ENCODE assay signal across 9 cellular contexts in the genomic region with DNA sequence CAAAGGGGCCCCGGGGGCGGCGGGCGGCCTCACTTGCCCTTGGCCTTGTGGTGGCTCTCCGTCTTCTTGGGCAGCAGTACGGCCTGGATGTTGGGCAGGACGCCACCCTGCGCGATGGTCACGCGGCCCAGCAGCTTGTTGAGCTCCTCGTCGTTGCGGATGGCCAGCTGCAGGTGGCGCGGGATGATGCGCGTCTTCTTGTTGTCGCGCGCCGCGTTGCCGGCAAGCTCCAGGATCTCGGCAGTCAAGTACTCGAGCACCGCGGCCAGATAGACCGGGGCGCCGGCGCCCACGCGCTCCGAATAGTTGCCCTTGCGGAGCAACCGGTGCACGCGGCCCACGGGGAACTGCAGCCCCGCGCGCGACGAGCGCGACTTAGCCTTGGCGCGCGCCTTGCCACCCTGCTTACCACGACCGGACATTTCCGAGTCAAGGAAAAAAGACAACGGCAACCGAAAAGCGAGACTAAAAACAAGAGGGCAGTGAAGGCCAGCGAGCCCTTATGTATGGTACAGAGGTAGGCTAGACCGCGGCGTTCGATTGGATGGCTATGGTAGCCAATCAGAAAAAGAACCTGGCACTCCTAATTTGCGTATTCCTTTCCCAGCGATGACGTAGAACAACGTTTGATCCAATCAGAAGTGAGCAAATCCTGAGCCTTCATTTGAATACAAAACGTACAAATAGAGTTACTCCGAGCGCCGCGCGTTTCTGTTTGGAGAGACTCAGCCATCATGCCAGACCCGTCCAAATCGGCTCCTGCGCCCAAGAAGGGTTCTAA. TPM values are rescaled to one million over a fixed set of nuclear protein-coding genes. Genes with fewer than 3 reads are reported as not detected.
A peak's percentile ranks its signal among the peaks of the same experiment; 100 is the strongest.
DNase-seq lines count a peak whose midpoint lies in the region; ATAC-seq and TF ChIP-seq lines count a peak whose summit lies in the region.
"Had no signal": no experiment of that assay in that cellular context is flagged by ENCODE, and none has a peak within 500 bp of the region (broad histone marks: within the 10 kb centered on the region; RNA-seq: fewer than 3 reads in every experiment).

No MANE protein-coding gene starts in this region.

- peak overlapping the region; percentile 44 for H3K4me3 ChIP-seq in HL-60 (replicated peaks; ENCODE audit: insufficient read depth, low read length)
- peak overlapping the region; percentile 64 for H3K4me3 ChIP-seq in epithelial cell of proximal tubule (ENCODE audit: low read depth, low read length)

- TF ChIP-seq CTCF in HL-60 (IDR thresholded peaks at IDR 0.05; ENCODE audit: insufficient read depth, low read length) (no peak), epithelial cell of proximal tubule (conservative IDR thresholded peaks at IDR 0.05; ENCODE audit: low read depth, low read length) (no peak)

- peak; percentile 99 for DNase-seq in CMK (ENCODE audit: low read depth)
- DNase-seq in HL-60 (ENCODE audit: low read depth in 1 of 2, low spot score in 1 of 2): peak; percentile 81 to 84
- peak; percentile 98 for DNase-seq in NOMO-1 treated with DMSO at 0.1 percent for 48 hours (lab: John Stamatoyannopoulos, UW; ENCODE audit: unreplicated experiment)
- peak; percentile 72 for DNase-seq in activated T-cell treated with anti-CD3 and anti-CD28 coated beads for 4 hours
- DNase-seq in epithelial cell of proximal tubule (ENCODE audit: low read depth): peak; percentile 90
- peak; percentile 95 for DNase-seq in mucosa of gallbladder (ENCODE audit: low spot score)
- DNase-seq in stimulated activated CD8-positive, alpha-beta memory T cell treated with anti-CD3 and anti-CD28 coated beads, Interleukin-4, amount 100 ng/mL, for 4 hours (ENCODE audit: low read depth in 2 of 2, low spot score in 1 of 2): peak; percentile 66 to 68

- H3K27me3 ChIP-seq in HL-60 (ENCODE audit: insufficient read depth, poor library complexity, severe bottlenecking): peaks cover 34% of the 10 kb centered on the region

- peak overlapping the region; percentile 62 for H3K27ac ChIP-seq in HL-60 (replicated peaks)

- ATAC-seq in GM19467 (IDR thresholded peaks at IDR 0.05; ENCODE audit: unreplicated experiment): peak; percentile 84

RNA-seq across cellular contexts. Expression of a gene that starts 29.6 kb away (rescaled TPM):
- total RNA-seq in epithelial cell of proximal tubule (31.1 and 34.7 TPM in 2 replicates), mucosa of gallbladder (122 TPM)

RNA-seq across cellular contexts. Expression of a gene that starts 40.9 kb away (rescaled TPM):
- total RNA-seq in epithelial cell of proximal tubule: 1.7 and 10.4 TPM in 2 replicates
- total RNA-seq in mucosa of gallbladder: 0.23 TPM
- total RNA-seq: myocyte had no signal

RNA-seq across cellular contexts. Expression of a gene that starts 51.0 kb away (rescaled TPM):
- 40.2 and 40.3 TPM in 2 replicates for total RNA-seq in epithelial cell of proximal tubule
- 33.3 TPM for total RNA-seq in mucosa of gallbladder

Comparison
In these comparisons a context has a peak if more than half of its experiments do, and no peak if none do; other contexts are left out.
1. Peak in every context shown above with its lines: DNase-seq, ATAC-seq, H3K4me3 ChIP-seq and H3K27ac ChIP-seq.